ENCODE assay signal across 8 cellular contexts in the genomic region with DNA sequence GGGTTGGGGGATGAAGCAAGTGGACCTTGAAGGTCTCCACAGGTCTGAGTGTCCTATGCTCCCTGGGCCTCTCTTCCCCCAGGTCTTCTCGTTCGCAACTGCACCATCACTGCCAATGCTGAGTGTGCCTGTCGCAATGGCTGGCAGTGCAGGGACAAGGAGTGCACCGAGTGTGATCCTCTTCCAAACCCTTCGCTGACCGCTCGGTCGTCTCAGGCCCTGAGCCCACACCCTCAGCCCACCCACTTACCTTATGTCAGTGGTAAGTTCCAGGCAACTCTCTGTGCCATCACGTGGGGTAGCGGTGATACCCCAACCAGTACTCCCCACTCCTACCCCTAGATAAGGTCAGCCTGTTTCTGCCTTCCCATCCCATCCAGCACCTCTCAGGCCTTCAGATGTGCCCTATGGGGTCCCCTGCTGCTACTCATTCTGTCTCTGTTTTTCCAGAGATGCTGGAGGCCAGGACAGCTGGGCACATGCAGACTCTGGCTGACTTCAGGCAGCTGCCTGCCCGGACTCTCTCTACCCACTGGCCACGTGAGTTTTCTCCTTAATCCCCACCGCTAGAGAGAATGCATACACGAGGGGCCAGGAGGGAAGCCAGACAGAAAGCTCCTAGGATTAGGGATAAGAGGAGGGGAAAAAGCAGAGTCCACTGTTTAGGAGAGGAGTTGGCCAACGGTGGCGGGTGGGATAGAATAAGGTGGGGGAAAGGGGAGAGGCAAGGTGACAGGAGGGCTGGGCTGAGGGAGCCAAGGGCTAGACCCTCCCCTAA. TPM values are rescaled to one million over a fixed set of nuclear protein-coding genes. Genes with fewer than 3 reads are reported as not detected.
DNase-seq lines count a peak whose midpoint lies in the region; ATAC-seq, FAIRE-seq and TF ChIP-seq lines count a peak whose summit lies in the region.

No MANE protein-coding gene starts in this region.

- no peak for TF ChIP-seq CTCF in CD4-positive, alpha-beta T cell (IDR thresholded peaks at IDR 0.05)
- no peak for TF ChIP-seq CTCF in OCI-LY3 (IDR thresholded peaks at IDR 0.05; ENCODE audit: low read depth, low read length)
- no peak for TF ChIP-seq CTCF in epithelial cell of esophagus (IDR thresholded peaks at IDR 0.05; ENCODE audit: insufficient read depth, low read depth, low read length, missing control alignments)
- TF ChIP-seq CTCF in pancreas (IDR thresholded peaks at IDR 0.05): no peak

- peak overlapping the region; percentile 98 for H3K9ac ChIP-seq in OCI-LY3 (ENCODE audit: low read length)

- H3K36me3 ChIP-seq in OCI-LY3 (replicated peaks; ENCODE audit: low read depth, low read length): peaks cover 13% of the 10 kb centered on the region
- peaks cover 0 to 13% (median 6%) of the 10 kb centered on the region in 3 donors for H3K36me3 ChIP-seq in pancreas

- H3K4me1 Mint-ChIP-seq in CD4-positive, alpha-beta T cell (ENCODE audit: low read depth): peaks cover 77% of the 10 kb centered on the region

- no peaks in the 10 kb centered on the region for H3K27me3 Mint-ChIP-seq in CD4-positive, alpha-beta T cell

- peak overlapping the region; percentile 94 for H3K4me3 ChIP-seq in OCI-LY3 (ENCODE audit: low read length)
- peak overlapping the region; percentile 61 for H3K4me3 ChIP-seq in epithelial cell of esophagus (ENCODE audit: low read length)
- H3K4me3 ChIP-seq in pancreas: peak overlapping the region in 3 of 4 donors; percentile 54 to 60 (median 59)

- H3K79me2 ChIP-seq in OCI-LY3 (ENCODE audit: low read length): peaks cover 22% of the 10 kb centered on the region

- peaks cover 83% of the 10 kb centered on the region for H3K36me3 Mint-ChIP-seq in CD4-positive, alpha-beta T cell (ENCODE audit: low read depth)

- DNase-seq in CD4-positive, alpha-beta T cell: no peak
- no peak for DNase-seq in epithelial cell of esophagus (ENCODE audit: low read depth)
- peak in 1 of 6 donors; percentile 40 for DNase-seq in pancreas
- no peak for DNase-seq in NCI-H1694 (lab: John Stamatoyannopoulos, UW)
- no peak for DNase-seq in NCI-H1436 (lab: John Stamatoyannopoulos, UW)

- H3K9me3 Mint-ChIP-seq in CD4-positive, alpha-beta T cell: no peaks in the 10 kb centered on the region

- CTCF ChIA-PET in CD4-positive, alpha-beta T cell (lab: Charles Lee): interaction anchor here (3.8 kb wide), 1 partner anchor 15 kb away, joined by 18 read pairs; no protein-coding TSS in a partner anchor

- H3K27ac ChIP-seq in CD4-positive, alpha-beta T cell (ENCODE audit: low read depth, low read length): peak overlapping the region; percentile 99
- H3K27ac ChIP-seq in OCI-LY3 (ENCODE audit: low read length): peak overlapping the region; percentile 87
- H3K27ac ChIP-seq in pancreas: no peak overlapping the region

- peak overlapping the region; percentile 98 for H3K27ac Mint-ChIP-seq in CD4-positive, alpha-beta T cell

- H2AFZ ChIP-seq in OCI-LY3 (ENCODE audit: low read depth, low read length): no peak overlapping the region

- H3K4me3 Mint-ChIP-seq in CD4-positive, alpha-beta T cell: peak overlapping the region; percentile 94

- WGBS in pancreas, 2 donors: 81 to 84% methylated on average over 16 of the region's 16 CpGs

- POLR2A ChIA-PET in CD4-positive, alpha-beta T cell (lab: Charles Lee): interaction anchor here (1.1 to 16.2 kb wide), 8 partner anchors 7 to 115 kb away, joined by 3 to 225 read pairs (median 27); partner anchors contain the start of genes CD27, GAPDH, MRPL51 and VAMP1

- H3K4me2 ChIP-seq in OCI-LY3 (ENCODE audit: low read length): peak overlapping the region; percentile 100

- no peaks in the 10 kb centered on the region for H3K27me3 ChIP-seq in CD4-positive, alpha-beta T cell (ENCODE audit: control insufficient read depth, insufficient read depth, low read length)
- no peaks in the 10 kb centered on the region for H3K27me3 ChIP-seq in OCI-LY3 (ENCODE audit: low read depth, low read length)
- H3K27me3 ChIP-seq in pancreas: no peaks in the 10 kb centered on the region

- no peaks in the 10 kb centered on the region for H4K20me1 ChIP-seq in OCI-LY3 (ENCODE audit: insufficient read depth, low read length)

- no peaks in the 10 kb centered on the region for H3K9me3 ChIP-seq in CD4-positive, alpha-beta T cell (ENCODE audit: control insufficient read depth, low read length)
- H3K9me3 ChIP-seq in OCI-LY3 (ENCODE audit: insufficient read depth, low read length) (peaks cover 4% of the 10 kb centered on the region; the same call in 1 of the 2 replicates), pancreas (no peaks in the 10 kb centered on the region)

- no peak for FAIRE-seq in pancreas (lab: Jason Lieb, UNC)

- ATAC-seq in CD4-positive, alpha-beta T cell (ENCODE audit: poor library complexity): no peak
- ATAC-seq in pancreas (no peak), HG02973 (IDR thresholded peaks at IDR 0.05; ENCODE audit: unreplicated experiment) (no peak), GM19463 (IDR thresholded peaks at IDR 0.05; ENCODE audit: unreplicated experiment) (no peak)

- intact Hi-C loops in CD4-positive, alpha-beta T cell (cut with DNase I, micrococcal nuclease): loop anchor here in 1 of 2 experiments (2.0 kb wide), 1 partner anchor 15 kb away; no protein-coding TSS in a partner anchor
- intact Hi-C loops in pancreas (cut with DNase I): loop anchor here in 1 of 3 donors (10.0 kb wide), 1 partner anchor 125 kb away; no protein-coding TSS in a partner anchor

- peaks cover 28% of the 10 kb centered on the region for H3K4me1 ChIP-seq in OCI-LY3 (ENCODE audit: low read length)
- H3K4me1 ChIP-seq in pancreas: peaks cover 0 to 12% (median 0%) of the 10 kb centered on the region in 3 donors

RNA-seq across cellular contexts. Expression of gene TAPBPL, which starts 1.6 kb away (rescaled TPM):
- 10 to 100 TPM; 14.7 to 15.8 TPM for total RNA-seq in CD4-positive, alpha-beta T cell
- total RNA-seq in pancreas: 10 to 100 TPM in 3 of 6 donors, 1 to 10 TPM in 3; 7.8 to 25.5 (median 12.6) TPM
- 10 to 100 TPM; 15.9 to 17.7 TPM for polyA plus RNA-seq in pancreas

RNA-seq across cellular contexts. Expression of gene CD27, which starts 5.5 kb away (rescaled TPM):
- 10 to 100 TPM; 42.7 to 46.1 TPM for total RNA-seq in CD4-positive, alpha-beta T cell
- total RNA-seq in pancreas: under 1 TPM in 4 of 6 donors, not detected in 2; 0.21 to 0.81 (median 0.30) TPM
- under 1 TPM; 0.14 to 0.30 TPM for polyA plus RNA-seq in pancreas

RNA-seq across cellular contexts. Expression of gene VAMP1, which starts 20.2 kb away (rescaled TPM):
- 10 to 100 TPM; 84.8 to 87.7 TPM for total RNA-seq in CD4-positive, alpha-beta T cell
- total RNA-seq in pancreas: 1 to 10 TPM; 1.7 to 4.1 (median 2.3) TPM
- 1 to 10 TPM; 3.2 to 7.5 TPM for polyA plus RNA-seq in pancreas

RNA-seq across cellular contexts. Expression of gene MRPL51, which starts 42.8 kb away (rescaled TPM):
- total RNA-seq in CD4-positive, alpha-beta T cell: 10 to 100 TPM; 15.1 to 16.7 TPM
- 10 to 100 TPM; 66.3 to 79.7 (median 69.9) TPM for total RNA-seq in pancreas
- 10 to 100 TPM; 30.6 to 64.7 TPM for polyA plus RNA-seq in pancreas

RNA-seq across cellular contexts. Expression of gene NCAPD2, which starts 43.6 kb away (rescaled TPM):
- total RNA-seq in CD4-positive, alpha-beta T cell: 10 to 100 TPM; 13.7 to 14.9 TPM
- total RNA-seq in pancreas: 10 to 100 TPM in 3 of 6 donors, 1 to 10 TPM in 3; 7.6 to 16.2 (median 10.0) TPM
- polyA plus RNA-seq in pancreas: 1 to 10 TPM; 5.6 to 6.5 TPM

Comparison
In these comparisons a context has a peak if more than half of its experiments do, and no peak if none do; other contexts are left out.
1. H3K27ac ChIP-seq: peak in CD4-positive, alpha-beta T cell (single experiment) and OCI-LY3 (single experiment); none in pancreas (0 of 4).
2. RNA of gene CD27, which starts 5.5 kb away (total RNA-seq): 42.7 to 46.1 TPM in CD4-positive, alpha-beta T cell; 0.21 to 0.81 TPM in pancreas; every median in the first group is over 10 times any median in the second.
3. RNA of gene VAMP1, which starts 20.2 kb away (total RNA-seq): 84.8 to 87.7 TPM in CD4-positive, alpha-beta T cell; 1.7 to 4.1 TPM in pancreas; every median in the first group is over 10 times any median in the second.
4. Peak in every context shown above with its lines, with median percentiles within 50 percentile points of each other: H3K4me3 ChIP-seq.